In the genomic region with DNA sequence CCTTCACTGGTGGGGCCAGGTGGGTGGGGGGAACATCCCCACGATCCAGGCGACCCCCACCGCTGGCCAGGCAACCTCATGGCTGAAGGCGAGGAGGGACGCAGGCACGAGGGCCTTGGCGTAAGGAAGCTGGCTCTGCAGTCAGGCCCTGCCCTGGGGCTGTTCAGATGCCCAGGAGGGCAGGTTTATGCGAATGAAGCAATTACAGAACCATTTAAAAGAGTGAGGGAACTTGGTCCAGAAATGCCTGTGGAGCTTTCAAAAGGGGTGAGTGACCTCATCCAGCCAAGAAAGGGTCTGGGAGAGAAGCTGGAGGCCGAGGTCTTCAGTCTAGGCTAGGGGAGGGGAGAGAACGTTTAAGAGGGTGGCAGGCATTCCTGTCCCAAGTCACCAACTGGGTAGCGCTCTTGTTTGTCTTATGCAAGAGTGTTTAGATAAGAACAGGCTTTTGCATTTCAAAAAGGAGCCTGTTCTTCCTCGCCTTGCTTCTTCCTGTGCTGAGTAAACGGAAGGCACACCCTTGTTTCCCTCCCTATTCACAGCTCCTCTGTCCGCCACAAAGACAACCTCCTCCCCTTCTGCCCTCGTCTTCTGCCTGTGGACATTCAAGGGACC, we compare ENCODE assay signal across 12 cellular contexts.
DNase-seq lines count a peak whose midpoint lies in the region; ATAC-seq and TF ChIP-seq lines count a peak whose summit lies in the region.
"Had no signal": no experiment of that assay in that cellular context is flagged by ENCODE, and none has a peak within 500 bp of the region (broad histone marks: within the 10 kb centered on the region; RNA-seq: fewer than 3 reads in every experiment).

No MANE protein-coding gene starts in this region.

- peak overlapping the region; percentile 83 for H3K27ac Mint-ChIP-seq in activated T-cell treated with anti-CD3 and anti-CD28 coated beads, Interleukin-2, amount 50 U/mL, for 24 hours
- H3K27ac Mint-ChIP-seq in immature natural killer cell (peak overlapping the region; percentile 75 to 93 (median 86)), nephron progenitor cell (no peak overlapping the region)
- H3K27ac Mint-ChIP-seq: progenitor cell of endocrine pancreas had no signal

- TF ChIP-seq CTCF in heart right ventricle (IDR thresholded peaks at IDR 0.05) = no peak
- TF ChIP-seq CTCF in right atrium auricular region (IDR thresholded peaks at IDR 0.05) = no peak
- TF ChIP-seq CTCF in nephron progenitor cell (IDR thresholded peaks at IDR 0.05) = no peak

- DNase-seq in heart right ventricle = peak in 1 of 2 donors; percentile 10
- DNase-seq in right atrium auricular region (ENCODE audit: low spot score) = no peak
- DNase-seq in activated T-cell treated with anti-CD3 and anti-CD28 coated beads, Interleukin-2, amount 50 U/mL, for 24 hours = peak; percentile 40
- no peak for DNase-seq in immature natural killer cell
- no peak for DNase-seq in Ammon's horn (ENCODE audit: low spot score)
- DNase-seq in nephron progenitor cell = no peak
- DNase-seq in DMS114 treated with DMSO at 0.1 percent for 48 hours (lab: John Stamatoyannopoulos, UW; ENCODE audit: unreplicated experiment) = no peak
- DNase-seq: amygdala, C1 segment of cervical spinal cord, WERI-Rb-1 had no signal

- no peaks in the 10 kb centered on the region for H3K36me3 Mint-ChIP-seq in activated T-cell treated with anti-CD3 and anti-CD28 coated beads, Interleukin-2, amount 50 U/mL, for 24 hours (ENCODE audit: low read depth)
- H3K36me3 Mint-ChIP-seq in immature natural killer cell (peaks cover 0 to 3% (median 0%) of the 10 kb centered on the region in 3 donors), nephron progenitor cell (ENCODE audit: low read depth) (no peaks in the 10 kb centered on the region)

- H3K4me1 Mint-ChIP-seq in activated T-cell treated with anti-CD3 and anti-CD28 coated beads, Interleukin-2, amount 50 U/mL, for 24 hours (ENCODE audit: low read depth) = peaks cover 81% of the 10 kb centered on the region
- peaks cover 59 to 88% of the 10 kb centered on the region in 2 donors for H3K4me1 Mint-ChIP-seq in immature natural killer cell
- H3K4me1 Mint-ChIP-seq in nephron progenitor cell = peaks cover 22% of the 10 kb centered on the region

- peak overlapping the region; percentile 13 for H3K4me3 Mint-ChIP-seq in activated T-cell treated with anti-CD3 and anti-CD28 coated beads, Interleukin-2, amount 50 U/mL, for 24 hours
- H3K4me3 Mint-ChIP-seq in immature natural killer cell = peak overlapping the region; percentile 39 to 76 (median 62)
- no peak overlapping the region for H3K4me3 Mint-ChIP-seq in nephron progenitor cell

- no peaks in the 10 kb centered on the region for H3K27me3 Mint-ChIP-seq in activated T-cell treated with anti-CD3 and anti-CD28 coated beads, Interleukin-2, amount 50 U/mL, for 24 hours
- peaks cover 9 to 15% (median 12%) of the 10 kb centered on the region in 3 donors for H3K27me3 Mint-ChIP-seq in immature natural killer cell (ENCODE audit: low read depth in 3 of 3)
- H3K27me3 Mint-ChIP-seq in nephron progenitor cell (ENCODE audit: low read depth, poor library complexity) = peaks cover 30% of the 10 kb centered on the region

- no peaks in the 10 kb centered on the region for H3K36me3 ChIP-seq in heart right ventricle
- H3K36me3 ChIP-seq in right atrium auricular region = no peaks in the 10 kb centered on the region
- H3K36me3 ChIP-seq: WERI-Rb-1 had no signal

- peak in 5 of 8 donors; percentile 59 to 75 (median 74) for ATAC-seq in heart right ventricle
- ATAC-seq in HG02970 (IDR thresholded peaks at IDR 0.05; ENCODE audit: low FRiP score, unreplicated experiment) = no peak

- peaks cover 0 to 26% (median 9%) of the 10 kb centered on the region in 7 donors for H3K27me3 ChIP-seq in heart right ventricle
- H3K27me3 ChIP-seq in right atrium auricular region = no peaks in the 10 kb centered on the region

- 56 to 58% methylated on average over 15 of the region's 15 CpGs for WGBS in heart right ventricle, 2 donors

- intact Hi-C loops in heart right ventricle (cut with DNase I) = no loop called here

- H3K27ac ChIP-seq in heart right ventricle (peak overlapping the region in 9 of 10 donors; percentile 30 to 69 (median 50)), right atrium auricular region (peak overlapping the region in 1 of 2 donors; percentile 10)
- H3K27ac ChIP-seq: WERI-Rb-1 had no signal

- H3K4me1 ChIP-seq in heart right ventricle = peaks cover 3 to 13% (median 9%) of the 10 kb centered on the region in 9 donors
- peaks cover 0 to 7% of the 10 kb centered on the region in 2 donors for H3K4me1 ChIP-seq in right atrium auricular region

- H3K9me3 ChIP-seq in heart right ventricle (no peaks in the 10 kb centered on the region), right atrium auricular region (no peaks in the 10 kb centered on the region)

- no peak overlapping the region for H3K4me3 ChIP-seq in heart right ventricle
- H3K4me3 ChIP-seq in right atrium auricular region = no peak overlapping the region

- H3K9me3 Mint-ChIP-seq in activated T-cell treated with anti-CD3 and anti-CD28 coated beads, Interleukin-2, amount 50 U/mL, for 24 hours = no peaks in the 10 kb centered on the region
- H3K9me3 Mint-ChIP-seq in immature natural killer cell = no peaks in the 10 kb centered on the region
- H3K9me3 Mint-ChIP-seq in nephron progenitor cell = no peaks in the 10 kb centered on the region
